8 cellular contexts compared by ENCODE assay signal in genomic region chr6:4134841-4135664, GRCh38. TPM values are rescaled to one million over a fixed set of nuclear protein-coding genes. Genes with fewer than 3 reads are reported as not detected.
A peak's percentile ranks its signal among the peaks of the same experiment; 100 is the strongest.
DNase-seq lines count a peak whose midpoint lies in the region; ATAC-seq and TF ChIP-seq lines count a peak whose summit lies in the region.

ECI2 (minus strand) TSS chr6:4135575; CDS start chr6:4135560, 15 bp downstream.

- H3K36me3 Mint-ChIP-seq in CD14-positive monocyte (peaks cover 13 to 21% of the 10 kb centered on the region in 2 donors), nephron progenitor cell (ENCODE audit: low read depth) (peaks cover 37% of the 10 kb centered on the region)

- peaks cover 2 to 6% (median 5%) of the 10 kb centered on the region in 3 donors for H3K27me3 Mint-ChIP-seq in CD14-positive monocyte (ENCODE audit: low read depth in 3 of 3)
- peaks cover 15% of the 10 kb centered on the region for H3K27me3 Mint-ChIP-seq in nephron progenitor cell (ENCODE audit: low read depth, poor library complexity)

- H3K79me2 ChIP-seq in OCI-LY7 (ENCODE audit: insufficient read depth, low read depth, low read length), result peaks cover 14% of the 10 kb centered on the region; the same call in 1 of the 2 replicates

- intact Hi-C loops in CD14-positive monocyte (cut with micrococcal nuclease), result loop anchor here (5.0 to 10.0 kb wide), 5 partner anchors 90 to 860 kb away; partner anchors contain the start of gene CDYL (in 1 of the 2)
- intact Hi-C loops in OCI-LY7 (cut with micrococcal nuclease; ENCODE audit: unreplicated experiment), result loop anchor here (1.0 to 10.0 kb wide), 6 partner anchors 20 to 1368 kb away; partner anchors contain the start of gene WRNIP1

- peaks cover 25% of the 10 kb centered on the region; the same call in 1 of the 2 replicates for H3K9me3 ChIP-seq in OCI-LY7 (ENCODE audit: low read length)

- H3K4me1 Mint-ChIP-seq in CD14-positive monocyte (peaks cover 17% of the 10 kb centered on the region), nephron progenitor cell (peaks cover 23% of the 10 kb centered on the region)

- peak; percentile 57 for DNase-seq in CD14-positive monocyte (ENCODE audit: low spot score)
- peak; percentile 65 for DNase-seq in OCI-LY7 (ENCODE audit: low spot score)
- peak; percentile 15 to 24 for DNase-seq in activated T-helper 1 cell treated with anti-CD3 and anti-CD28 coated beads, Interleukin-2, amount 50 U/mL, for 16 hours (ENCODE audit: low read depth in 1 of 2, low spot score in 1 of 2)
- peak; percentile 61 for DNase-seq in fibroblast of villous mesenchyme (ENCODE audit: low read depth)
- DNase-seq in nephron progenitor cell, result no peak
- DNase-seq in substantia nigra (lab: John Stamatoyannopoulos, UW), result peak in 27 of 49 donors; percentile 25 to 97 (median 70)

- peak within 1 kb of the TSS; percentile 95 for H3K4me2 ChIP-seq in OCI-LY7 (ENCODE audit: low read length)

- H3K27ac Mint-ChIP-seq in CD14-positive monocyte (peak within 1 kb of the TSS; percentile 79 to 92 (median 89)), nephron progenitor cell (peak within 1 kb of the TSS; percentile 92)

- POLR2A ChIA-PET in OCI-LY7 (lab: Charles Lee), result interaction anchor here (0.7 to 1.8 kb wide), 7 partner anchors 18 to 751 kb away, joined by 3 to 12 read pairs (median 4); a partner anchor contains a TSS

- H3K4me3 Mint-ChIP-seq in CD14-positive monocyte (peak within 1 kb of the TSS; percentile 92 to 96), nephron progenitor cell (peak within 1 kb of the TSS; percentile 90)

- TF ChIP-seq CTCF in CD14-positive monocyte (IDR thresholded peaks at IDR 0.05), result no peak
- TF ChIP-seq CTCF in OCI-LY7 (conservative IDR thresholded peaks at IDR 0.05; ENCODE audit: low read length), result no peak
- no peak for TF ChIP-seq CTCF in fibroblast of villous mesenchyme (IDR thresholded peaks at IDR 0.05; ENCODE audit: insufficient read depth, low read depth, low read length)
- no peak for TF ChIP-seq CTCF in nephron progenitor cell (IDR thresholded peaks at IDR 0.05)

- BruUV-seq in OCI-LY7 (replicated peaks; lab: Mats Ljungman, UMichigan), result no TSS peak

- no peaks in the 10 kb centered on the region for H4K20me1 ChIP-seq in OCI-LY7 (ENCODE audit: insufficient read depth, low read length)

- peak within 1 kb of the TSS; percentile 57 for H3K27ac ChIP-seq in OCI-LY7 (ENCODE audit: low read depth, low read length, poor library complexity, severe bottlenecking)
- H3K27ac ChIP-seq in substantia nigra (ENCODE audit: low read depth, low read length, poor library complexity, severe bottlenecking), result peak within 1 kb of the TSS; percentile 91

- no peaks in the 10 kb centered on the region for H3K9me2 ChIP-seq in OCI-LY7 (ENCODE audit: insufficient read depth, low read length)

- CTCF ChIA-PET in OCI-LY7 (lab: Charles Lee; ENCODE audit: unreplicated experiment), result interaction anchor here (0.7 kb wide), 2 partner anchors 79 to 389 kb away, joined by 4 to 11 read pairs; no protein-coding TSS in a partner anchor

- ATAC-seq in GM19324 (IDR thresholded peaks at IDR 0.05; ENCODE audit: low FRiP score, unreplicated experiment), result peak; percentile 56
- ATAC-seq in HG03442 (IDR thresholded peaks at IDR 0.05; ENCODE audit: unreplicated experiment), result peak; percentile 49

- peaks cover 36% of the 10 kb centered on the region for H3K36me3 ChIP-seq in OCI-LY7 (ENCODE audit: insufficient read depth, low read length)

- H3K4me3 ChIP-seq in OCI-LY7 (ENCODE audit: low read depth, low read length, poor library complexity, severe bottlenecking) (peak within 1 kb of the TSS; percentile 94), fibroblast of villous mesenchyme (ENCODE audit: low read depth, low read length) (peak within 1 kb of the TSS; percentile 89)

- peaks cover 0 to 3% (median 0%) of the 10 kb centered on the region in 7 donors for H3K9me3 Mint-ChIP-seq in CD14-positive monocyte
- peaks cover 17% of the 10 kb centered on the region for H3K9me3 Mint-ChIP-seq in nephron progenitor cell

- H3K4me1 ChIP-seq in OCI-LY7 (ENCODE audit: insufficient read depth, low read length, poor library complexity, severe bottlenecking), result peaks cover 46% of the 10 kb centered on the region

- H2AFZ ChIP-seq in OCI-LY7 (ENCODE audit: low read length), result peak within 1 kb of the TSS; percentile 82

RNA-seq across cellular contexts. Expression of gene ECI2, which starts in this region (rescaled TPM):
- 10 to 100 TPM; 44.5 to 45.9 TPM for polyA plus RNA-seq in CD14-positive monocyte
- total RNA-seq in OCI-LY7 (2014; rRNA removed; shearing (Covaris generic)), result 49.3 and 60.8 TPM in 2 replicates
- total RNA-seq in OCI-LY7 (2022) (45.8 and 50.4 TPM in 2 replicates), fibroblast of villous mesenchyme (84.4 and 85.1 TPM in 2 replicates)
